In the genomic region with DNA sequence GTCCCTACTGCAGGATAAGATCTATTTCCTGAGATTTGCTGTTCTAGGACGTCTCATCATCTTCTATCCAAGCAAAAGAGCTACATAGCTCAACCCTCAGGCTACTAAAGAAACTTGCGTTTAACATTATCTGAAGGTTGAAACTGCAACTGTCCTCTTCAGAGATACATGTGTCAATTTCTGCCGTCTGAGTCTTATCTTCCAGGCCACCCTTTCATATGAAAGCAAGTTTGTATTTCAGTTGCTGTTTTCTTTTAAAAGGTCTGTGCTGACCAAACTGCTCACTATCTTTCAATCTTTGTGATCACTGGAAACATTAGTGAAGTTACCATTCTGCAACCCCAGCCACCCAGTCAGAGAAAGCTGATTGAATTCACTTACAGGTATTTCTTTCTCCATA, we compare ENCODE assay signal across 19 cellular contexts.
DNase-seq lines count a peak whose midpoint lies in the region; ATAC-seq, FAIRE-seq and TF ChIP-seq lines count a peak whose summit lies in the region.
"Had no signal": no experiment of that assay in that cellular context is flagged by ENCODE, and none has a peak within 500 bp of the region (broad histone marks: within the 10 kb centered on the region; RNA-seq: fewer than 3 reads in every experiment).

No MANE protein-coding gene starts in this region.

- H3K4me3 ChIP-seq in OCI-LY3 (ENCODE audit: low read length), result no peak overlapping the region
- H3K4me3 ChIP-seq in HepG2 (replicated peaks in 1 of 3; ENCODE audit: insufficient read depth in 1 of 3, low read depth in 2 of 3, low read length in 3 of 3), result no peak overlapping the region

- H4K20me1 ChIP-seq in OCI-LY3 (ENCODE audit: insufficient read depth, low read length) (no peaks in the 10 kb centered on the region), HepG2 (ENCODE audit: insufficient read depth, low read length) (no peaks in the 10 kb centered on the region)

- CTCF ChIA-PET in HepG2 (lab: Yijun Ruan, JAX; ENCODE audit: low intra/inter-chr PET ratio, low total read pairs), result no interaction called here

- no TSS peak for BruUV-seq in HepG2 (replicated peaks; lab: Mats Ljungman, UMichigan)

- no peak for DNase-seq in D721Med (ENCODE audit: insufficient read length, low spot score)
- DNase-seq in HepG2 (ENCODE audit: low spot score), result no peak
- no peak for DNase-seq in germinal center (ENCODE audit: low spot score)
- DNase-seq in NCI-H146 (lab: John Stamatoyannopoulos, UW), result no peak
- DNase-seq: C1 segment of cervical spinal cord, DND-41, HCEC 1CT, MV-4-11, NCI-H1417 treated with DMSO at 0.1 percent for 48 hours, NCI-H2029, NCI-H2171, NCI-H446 treated with DMSO at 0.1 percent for 48 hours, NCI-H774 had no signal

- H3K79me2 ChIP-seq in OCI-LY3 (ENCODE audit: low read length), result no peaks in the 10 kb centered on the region
- no peaks in the 10 kb centered on the region for H3K79me2 ChIP-seq in HepG2 (ENCODE audit: insufficient read depth, low read length)

- in situ Hi-C loops in HepG2 (cut with HindIII; ENCODE audit: extremely low pct_ligation_motif_present, low pct_unique_long_range_greater_than_20kb), result no loop called here

- POLR2A ChIA-PET in HepG2 (lab: Yijun Ruan, JAX), result no interaction called here

- peak overlapping the region; percentile 78 for H3K27ac ChIP-seq in OCI-LY3 (ENCODE audit: low read length)
- H3K27ac ChIP-seq in HepG2 (ENCODE audit: extremely low read length, insufficient read depth, low read length), result no peak overlapping the region

- TF ChIP-seq CTCF in D721Med (IDR thresholded peaks at IDR 0.05; ENCODE audit: insufficient read depth, missing control alignments), result no peak
- TF ChIP-seq CTCF in OCI-LY3 (IDR thresholded peaks at IDR 0.05; ENCODE audit: low read depth, low read length), result no peak
- no peak for TF ChIP-seq CTCF in HepG2 (CRISPR knock-in tag; IDR thresholded peaks at IDR 0.05)

- 4% methylated on average over 3 of the region's 3 CpGs for WGBS in HepG2 (ENCODE audit: low lambda C conversion rate)

- H3K4me1 ChIP-seq in OCI-LY3 (ENCODE audit: low read length) (peaks cover 24% of the 10 kb centered on the region), HepG2 (ENCODE audit: insufficient read depth, low read length) (peaks cover 10% of the 10 kb centered on the region)

- intact Hi-C loops in HepG2 (cut with micrococcal nuclease; ENCODE audit: unreplicated experiment), result no loop called here

- peaks cover 30% of the 10 kb centered on the region for H3K9me3 ChIP-seq in OCI-LY3 (ENCODE audit: insufficient read depth, low read length)
- H3K9me3 ChIP-seq in HepG2 (ENCODE audit: low read length), result peaks cover 9% of the 10 kb centered on the region; the same call in 1 of the 2 replicates

- H3K9ac ChIP-seq in OCI-LY3 (ENCODE audit: low read length) (peak overlapping the region; percentile 21; the same call in 1 of the 2 replicates), HepG2 (ENCODE audit: insufficient read depth, low read depth, low read length) (no peak overlapping the region)

- H3K36me3 ChIP-seq in OCI-LY3 (replicated peaks; ENCODE audit: low read depth, low read length) (peaks cover 20% of the 10 kb centered on the region), HepG2 (replicated peaks in 1 of 2; ENCODE audit: control insufficient read depth in 1 of 2, insufficient read depth in 2 of 2, low read length in 2 of 2) (no peaks in the 10 kb centered on the region)

- no peaks in the 10 kb centered on the region for H3K27me3 ChIP-seq in OCI-LY3 (ENCODE audit: low read depth, low read length)
- H3K27me3 ChIP-seq in HepG2 (ENCODE audit: control insufficient read depth in 1 of 2, insufficient read depth in 2 of 2, low read length in 2 of 2), result no peaks in the 10 kb centered on the region

- ATAC-seq in GM21381 (IDR thresholded peaks at IDR 0.05; ENCODE audit: unreplicated experiment) (peak; percentile 40), HG02938 (IDR thresholded peaks at IDR 0.05; ENCODE audit: unreplicated experiment) (peak; percentile 52), GM19351 (IDR thresholded peaks at IDR 0.05; ENCODE audit: unreplicated experiment) (no peak), HepG2 (no peak)

- H3K4me2 ChIP-seq in OCI-LY3 (ENCODE audit: low read length), result peak overlapping the region; percentile 53; the same call in 1 of the 2 replicates
- H3K4me2 ChIP-seq in HepG2 (ENCODE audit: low read depth, low read length), result no peak overlapping the region

- TF ChIP-seq RAD21 in HepG2 (CRISPR knock-in tag; IDR thresholded peaks at IDR 0.05), result no peak

- H2AFZ ChIP-seq in OCI-LY3 (ENCODE audit: low read depth, low read length) (peak overlapping the region; percentile 56), HepG2 (ENCODE audit: low read length) (no peak overlapping the region)

- TF ChIP-seq EP300 in HepG2 (IDR thresholded peaks at IDR 0.05; ENCODE audit: low read depth in 2 of 2, low read length in 2 of 2), result no peak
- no peak for TF ChIP-seq EP300 in HepG2 (CRISPR knock-in tag; IDR thresholded peaks at IDR 0.05; ENCODE audit: borderline replicate concordance)

- no peak for TF ChIP-seq POLR2A in HepG2 (IDR thresholded peaks at IDR 0.05; ENCODE audit: insufficient read depth in 1 of 2, low read depth in 2 of 2, low read length in 2 of 2)

- FAIRE-seq in D721Med (lab: Jason Lieb, UNC), result peak; percentile 6
- no peak for FAIRE-seq in HepG2 (lab: Jason Lieb, UNC)
- FAIRE-seq: A204.1, G401.6 had no signal

TF ChIP-seq in HepG2, 621 proteins besides CTCF, POLR2A, EP300 and RAD21 (continues in another document):
- TF ChIP-seq WIZ (CRISPR knock-in tag; IDR thresholded peaks at IDR 0.05), result no peak
- TF ChIP-seq, protein P1, sequence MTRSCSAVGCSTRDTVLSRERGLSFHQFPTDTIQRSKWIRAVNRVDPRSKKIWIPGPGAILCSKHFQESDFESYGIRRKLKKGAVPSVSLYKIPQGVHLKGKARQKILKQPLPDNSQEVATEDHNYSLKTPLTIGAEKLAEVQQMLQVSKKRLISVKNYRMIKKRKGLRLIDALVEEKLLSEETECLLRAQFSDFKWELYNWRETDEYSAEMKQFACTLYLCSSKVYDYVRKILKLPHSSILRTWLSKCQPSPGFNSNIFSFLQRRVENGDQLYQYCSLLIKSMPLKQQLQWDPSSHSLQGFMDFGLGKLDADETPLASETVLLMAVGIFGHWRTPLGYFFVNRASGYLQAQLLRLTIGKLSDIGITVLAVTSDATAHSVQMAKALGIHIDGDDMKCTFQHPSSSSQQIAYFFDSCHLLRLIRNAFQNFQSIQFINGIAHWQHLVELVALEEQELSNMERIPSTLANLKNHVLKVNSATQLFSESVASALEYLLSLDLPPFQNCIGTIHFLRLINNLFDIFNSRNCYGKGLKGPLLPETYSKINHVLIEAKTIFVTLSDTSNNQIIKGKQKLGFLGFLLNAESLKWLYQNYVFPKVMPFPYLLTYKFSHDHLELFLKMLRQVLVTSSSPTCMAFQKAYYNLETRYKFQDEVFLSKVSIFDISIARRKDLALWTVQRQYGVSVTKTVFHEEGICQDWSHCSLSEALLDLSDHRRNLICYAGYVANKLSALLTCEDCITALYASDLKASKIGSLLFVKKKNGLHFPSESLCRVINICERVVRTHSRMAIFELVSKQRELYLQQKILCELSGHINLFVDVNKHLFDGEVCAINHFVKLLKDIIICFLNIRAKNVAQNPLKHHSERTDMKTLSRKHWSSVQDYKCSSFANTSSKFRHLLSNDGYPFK (CRISPR knock-in tag; IDR thresholded peaks at IDR 0.05; ENCODE audit: borderline replicate concordance), result no peak

Comparison
In these comparisons a context has a peak if more than half of its experiments do, and no peak if none do; other contexts are left out.
1. ATAC-seq: peak in GM21381 (single experiment) and HG02938 (single experiment); none in GM19351 (single experiment) and HepG2 (single experiment).